26 cellular contexts compared by ENCODE assay signal in the genomic region with DNA sequence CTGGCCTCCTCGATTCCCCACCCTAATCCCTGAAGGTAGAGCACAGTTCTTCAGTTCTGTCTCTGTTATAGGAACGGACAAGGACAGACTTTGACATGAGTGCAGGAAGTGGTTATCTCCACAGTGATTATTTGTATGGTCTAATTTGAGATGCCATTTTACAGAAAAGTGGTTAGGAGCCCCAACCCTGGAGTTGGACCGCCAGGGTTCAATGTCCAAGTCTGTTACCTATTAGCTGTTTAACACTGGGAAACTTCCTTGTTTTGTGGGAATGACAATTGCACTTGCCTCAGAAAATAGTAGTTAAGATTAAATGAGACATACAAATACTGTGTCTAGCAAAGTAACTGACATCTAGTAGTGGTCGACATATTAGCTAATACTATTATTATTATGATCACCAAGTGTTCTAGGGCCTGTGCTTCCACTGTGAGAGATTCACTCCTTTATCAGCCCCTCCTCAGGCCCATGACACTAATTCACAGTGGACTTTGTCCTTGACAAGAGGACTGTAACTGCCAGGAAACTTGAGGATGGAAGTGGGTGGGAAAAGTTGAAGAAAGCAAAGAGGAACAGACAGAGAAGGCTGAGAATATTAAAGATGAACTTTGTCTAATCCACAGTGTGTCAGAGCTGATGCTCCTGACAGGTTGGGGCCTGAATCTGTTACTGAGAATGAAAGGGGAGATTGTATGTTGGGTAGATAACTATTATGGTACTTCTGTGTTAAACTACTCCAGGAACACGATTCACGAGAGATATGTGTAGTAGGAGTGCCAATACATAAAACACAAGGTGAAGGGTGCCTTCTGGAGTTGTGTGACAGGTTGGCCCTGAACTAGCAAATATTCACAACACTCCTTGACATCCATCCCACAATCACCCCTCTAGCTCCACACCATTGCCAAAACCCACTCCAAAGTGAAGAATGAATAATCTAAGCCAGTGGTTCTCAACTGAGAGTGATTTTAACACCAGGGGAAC.
"Had no signal": no experiment of that assay in that cellular context is flagged by ENCODE, and none has a peak within 500 bp of the region (broad histone marks: within the 10 kb centered on the region; RNA-seq: fewer than 3 reads in every experiment).

No MANE protein-coding gene starts in this region.

- H3K9me3 Mint-ChIP-seq: central memory CD8-positive, alpha-beta T cell; effector memory CD8-positive, alpha-beta T cell; mesothelial cell of epicardium; natural killer cell; type B pancreatic cell had no signal

- H3K27ac ChIP-seq: esophagus squamous epithelium, heart right ventricle, left lung, neutrophil, pancreas, right lobe of liver, stomach, thyroid gland had no signal

- H3K27ac Mint-ChIP-seq: effector memory CD8-positive, alpha-beta T cell; mesothelial cell of epicardium; natural killer cell; type B pancreatic cell had no signal

- H3K4me3 ChIP-seq: esophagus squamous epithelium, heart right ventricle, left lung, pancreas, right lobe of liver, smooth muscle cell, stomach, thyroid gland had no signal

- H3K36me3 Mint-ChIP-seq: mesothelial cell of epicardium, natural killer cell, type B pancreatic cell had no signal

- DNase-seq: cortex of kidney; effector memory CD8-positive, alpha-beta T cell; erythroblast; esophagus squamous epithelium; foreskin melanocyte; glutamatergic neuron; heart right ventricle; kidney; left lung; mesenchymal stem cell; natural killer cell; pancreas; right lobe of liver; stimulated activated CD4-positive, alpha-beta T cell treated with anti-CD3 and anti-CD28 coated beads, Interleukin-12 subunit alpha, Interleukin-12 subunit beta, amount 100 ng/mL, for 4 hours; stimulated activated CD4-positive, alpha-beta T cell treated with anti-CD3 and anti-CD28 coated beads, Interleukin-1b, Interleukin-23, amount 100 ng/mL, for 48 hours; stimulated activated CD4-positive, alpha-beta T cell treated with anti-CD3 and anti-CD28 coated beads, Interleukin-4, amount 100 ng/mL, for 1 hour; stimulated activated CD8-positive, alpha-beta memory T cell treated with anti-CD3 and anti-CD28 coated beads, Interleukin-4, amount 100 ng/mL, for 48 hours; stimulated activated naive CD4-positive, alpha-beta T cell treated with Interleukin-2 at 50 U/mL for 16 hours; stomach; thyroid gland had no signal

- H3K36me3 ChIP-seq: esophagus squamous epithelium, heart right ventricle, left lung, neutrophil, pancreas, right lobe of liver, stomach, thyroid gland had no signal

- H3K4me1 Mint-ChIP-seq: central memory CD8-positive, alpha-beta T cell; mesothelial cell of epicardium; natural killer cell had no signal

- H3K4me3 Mint-ChIP-seq: central memory CD8-positive, alpha-beta T cell; effector memory CD8-positive, alpha-beta T cell; mesothelial cell of epicardium; natural killer cell; neural crest cell; type B pancreatic cell had no signal

- H3K9me3 ChIP-seq: esophagus squamous epithelium, heart right ventricle, left lung, neutrophil, pancreas, right lobe of liver, stomach, thyroid gland had no signal

- H3K27me3 ChIP-seq: esophagus squamous epithelium, left lung, neutrophil, pancreas, stomach, thyroid gland had no signal

- H3K4me1 ChIP-seq: esophagus squamous epithelium, heart right ventricle, left lung, pancreas, right lobe of liver, stomach, thyroid gland had no signal
